In genomic region chr4:69096111-69096656, GRCh38 we compare ENCODE assay signal across 20 cellular contexts. TPM values are rescaled to one million over a fixed set of nuclear protein-coding genes. Genes with fewer than 3 reads are reported as not detected.
A peak's percentile ranks its signal among the peaks of the same experiment; 100 is the strongest.
DNase-seq lines count a peak whose midpoint lies in the region; ATAC-seq, FAIRE-seq and TF ChIP-seq lines count a peak whose summit lies in the region.
"Had no signal": no experiment of that assay in that cellular context is flagged by ENCODE, and none has a peak within 500 bp of the region (broad histone marks: within the 10 kb centered on the region; RNA-seq: fewer than 3 reads in every experiment).

TSS of gene UGT2B7 (plus strand) at chr4:69096474. CDS start at chr4:69096521, 47 bp downstream.

- no peaks in the 10 kb centered on the region for H3K36me3 ChIP-seq in colonic mucosa
- no peaks in the 10 kb centered on the region for H3K36me3 ChIP-seq in HepG2 (replicated peaks in 1 of 2; ENCODE audit: control insufficient read depth in 1 of 2, insufficient read depth in 2 of 2, low read length in 2 of 2)
- no peaks in the 10 kb centered on the region for H3K36me3 ChIP-seq in transverse colon
- no peaks in the 10 kb centered on the region for H3K36me3 ChIP-seq in adrenal gland (replicated peaks in 1 of 2)
- H3K36me3 ChIP-seq: HAP-1, WERI-Rb-1 had no signal

- TF ChIP-seq RAD21 in HepG2 (CRISPR knock-in tag; IDR thresholded peaks at IDR 0.05) = no peak

- H3K27ac ChIP-seq in colonic mucosa (peak within 1 kb of the TSS; percentile 43), HepG2 (ENCODE audit: extremely low read length, insufficient read depth, low read length) (peak within 1 kb of the TSS; percentile 72), transverse colon (peak within 1 kb of the TSS; percentile 26 to 71 (median 53)), adrenal gland (no peak within 1 kb of the TSS)
- H3K27ac ChIP-seq: C4-2B, WERI-Rb-1 had no signal

- TF ChIP-seq POLR2A in HepG2 (IDR thresholded peaks at IDR 0.05; ENCODE audit: insufficient read depth in 1 of 2, low read depth in 2 of 2, low read length in 2 of 2) (peak in 1 of 2 experiments; percentile 48; a peak in 1 of 4 replicates), transverse colon (IDR thresholded peaks at IDR 0.05) (no peak), adrenal gland (IDR thresholded peaks at IDR 0.05) (no peak)

- peak; percentile 22 to 95; a peak in 2 of 4 replicates for TF ChIP-seq EP300 in HepG2 (IDR thresholded peaks at IDR 0.05; ENCODE audit: low read depth in 2 of 2, low read length in 2 of 2)
- TF ChIP-seq EP300 in HepG2 (CRISPR knock-in tag; IDR thresholded peaks at IDR 0.05; ENCODE audit: borderline replicate concordance) = peak; percentile 91
- no peak for TF ChIP-seq EP300 in transverse colon (IDR thresholded peaks at IDR 0.05; ENCODE audit: low read depth)

- no peak within 1 kb of the TSS for H2AFZ ChIP-seq in HepG2 (ENCODE audit: low read length)

- H3K4me1 ChIP-seq in colonic mucosa (no peaks in the 10 kb centered on the region), HepG2 (ENCODE audit: insufficient read depth, low read length) (peaks cover 68% of the 10 kb centered on the region), transverse colon (peaks cover 0 to 25% (median 7%) of the 10 kb centered on the region in 4 donors), adrenal gland (replicated peaks in 1 of 2) (no peaks in the 10 kb centered on the region)
- H3K4me1 ChIP-seq: HAP-1 had no signal

- DNase-seq in NCI-H510A treated with DMSO at 0.1 percent for 48 hours (lab: John Stamatoyannopoulos, UW) = peak; percentile 19
- DNase-seq in NCI-H510A (lab: John Stamatoyannopoulos, UW) = no peak
- no peak for DNase-seq in colonic mucosa
- peak; percentile 91 for DNase-seq in HepG2 (ENCODE audit: low spot score)
- DNase-seq in transverse colon = no peak
- no peak for DNase-seq in frontal cortex (ENCODE audit: low spot score in 2 of 2)
- DNase-seq in adrenal gland = no peak
- DNase-seq in COLO668 (lab: John Stamatoyannopoulos, UW; ENCODE audit: unreplicated experiment) = no peak
- DNase-seq: activated CD4-positive, alpha-beta memory T cell treated with anti-CD3 and anti-CD28 coated beads, Interleukin-2, amount 10 ng/mL, durations not matched to agents 7 days and 5 days; activated T-cell treated with anti-CD3 and anti-CD28 coated beads, Interleukin-2, amount 50 U/mL, for 4 hours; DND-41; endodermal cell; Karpas-422; NCI-H2171 treated with DMSO at 0.1 percent for 48 hours; nephron progenitor cell; retina; WERI-Rb-1 had no signal

- H3K4me3 ChIP-seq in colonic mucosa (no peak within 1 kb of the TSS), HepG2 (replicated peaks in 1 of 3; ENCODE audit: insufficient read depth in 1 of 3, low read depth in 2 of 3, low read length in 3 of 3) (peak within 1 kb of the TSS in 1 of 3 experiments; percentile 27; a peak in 1 of 6 replicates), transverse colon (no peak within 1 kb of the TSS), adrenal gland (no peak within 1 kb of the TSS)
- H3K4me3 ChIP-seq: HAP-1 had no signal

- CTCF ChIA-PET in HepG2 (lab: Yijun Ruan, JAX; ENCODE audit: low intra/inter-chr PET ratio, low total read pairs) = no interaction called here

- H3K9ac ChIP-seq in colonic mucosa (ENCODE audit: low read depth in 2 of 2, low read length in 2 of 2) (no peak within 1 kb of the TSS), HepG2 (ENCODE audit: insufficient read depth, low read depth, low read length) (peak within 1 kb of the TSS; percentile 30)

- in situ Hi-C loops in HepG2 (cut with HindIII; ENCODE audit: extremely low pct_ligation_motif_present, low pct_unique_long_range_greater_than_20kb) = no loop called here
- in situ Hi-C loops in transverse colon (cut with MboI; ENCODE audit: low pct_ligation_motif_present in 1 of 4, low pct_unique_long_range_greater_than_20kb in 1 of 4, low sequenced_read_pairs in 3 of 4) = no loop called here

- ATAC-seq in HepG2 = peak; percentile 81
- ATAC-seq: activated T-cell treated with anti-CD3 and anti-CD28 coated beads, Interleukin-2, amount 50 U/mL, for 4 hours had no signal

- peaks cover 2% of the 10 kb centered on the region for H3K79me2 ChIP-seq in HepG2 (ENCODE audit: insufficient read depth, low read length)

- peak within 1 kb of the TSS; percentile 57 for H3K4me2 ChIP-seq in HepG2 (ENCODE audit: low read depth, low read length)

- intact Hi-C loops in colonic mucosa (cut with DNase I) (no loop called here), HepG2 (cut with micrococcal nuclease; ENCODE audit: unreplicated experiment) (loop anchor here (1.0 to 5.0 kb wide), 3 partner anchors 71 to 224 kb away; partner anchors contain the start of gene UGT2A3), transverse colon (cut with DNase I; ENCODE audit: low total_unique reads) (no loop called here), adrenal gland (cut with DNase I) (no loop called here)

- FAIRE-seq in HepG2 (lab: Jason Lieb, UNC) (peak; percentile 51), frontal cortex (lab: Jason Lieb, UNC) (no peak)
- FAIRE-seq: GM18507 had no signal

- BruUV-seq in HepG2 (replicated peaks; lab: Mats Ljungman, UMichigan) = no TSS peak

- TF ChIP-seq CTCF in colonic mucosa (IDR thresholded peaks at IDR 0.05) (no peak), HepG2 (CRISPR knock-in tag; IDR thresholded peaks at IDR 0.05) (no peak), transverse colon (IDR thresholded peaks at IDR 0.05) (no peak), adrenal gland (IDR thresholded peaks at IDR 0.05) (no peak)

- no peaks in the 10 kb centered on the region for H4K20me1 ChIP-seq in HepG2 (ENCODE audit: insufficient read depth, low read length)

- no peaks in the 10 kb centered on the region for H3K27me3 ChIP-seq in colonic mucosa
- no peaks in the 10 kb centered on the region for H3K27me3 ChIP-seq in HepG2 (ENCODE audit: control insufficient read depth in 1 of 2, insufficient read depth in 2 of 2, low read length in 2 of 2)
- no peaks in the 10 kb centered on the region for H3K27me3 ChIP-seq in transverse colon
- no peaks in the 10 kb centered on the region for H3K27me3 ChIP-seq in adrenal gland

- POLR2A ChIA-PET in HepG2 (lab: Yijun Ruan, JAX) = interaction anchor here (0.9 to 2.6 kb wide), 11 partner anchors 35 to 363 kb away, joined by 3 to 14 read pairs (median 5); partner anchors contain the start of gene UGT2A3

- H3K9me3 ChIP-seq in colonic mucosa (no peaks in the 10 kb centered on the region), HepG2 (ENCODE audit: low read length) (no peaks in the 10 kb centered on the region), transverse colon (no peaks in the 10 kb centered on the region), adrenal gland (replicated peaks in 1 of 3) (no peaks in the 10 kb centered on the region)
- H3K9me3 ChIP-seq: HAP-1 had no signal

RNA-seq across cellular contexts. Expression of gene UGT2B7, which starts in this region (rescaled TPM):
- total RNA-seq in colonic mucosa (1 to 10 TPM; 3.0 to 8.4 TPM), HepG2 (2016; rRNA removed; fragmentation: Illumina TruSeq; extraction: Trizol) (41.8 and 41.9 TPM in 2 replicates), transverse colon (1 to 10 TPM in 3 of 4 donors, not detected in 1; 2.4 to 8.7 (median 5.6) TPM), frontal cortex (not detected), adrenal gland (under 1 TPM in 1 of 8 donors, not detected in 7; 0.23 TPM)
- 11.2 and 12.0 TPM in 2 replicates for total RNA-seq in HepG2 (2016; cell fraction: cytosol; rRNA removed; fragmentation: Illumina TruSeq; extraction: Trizol; ENCODE audit: low read depth)
- 43.5 and 44.0 TPM in 2 replicates for total RNA-seq in HepG2 (2016; cell fraction: insoluble cytoplasmic fraction; rRNA removed; fragmentation: Illumina TruSeq; extraction: Trizol)
- total RNA-seq in HepG2 (2016; cell fraction: membrane; rRNA removed; fragmentation: Illumina TruSeq; extraction: Trizol) = 23.7 and 31.5 TPM in 2 replicates
- 44.0 and 49.9 TPM in 2 replicates for total RNA-seq in HepG2 (2016; cell fraction: nucleus; rRNA removed; fragmentation: Illumina TruSeq; extraction: Trizol)
- polyA plus RNA-seq in HepG2 (2011; rRNA removed) (26.1 and 26.8 TPM in 2 replicates), adrenal gland (under 1 TPM in 1 of 3 donors, not detected in 2; 0.07 TPM)
- polyA plus RNA-seq in HepG2 (2011; cell fraction: cytosol; rRNA removed) = 12.1 and 22.2 TPM in 2 replicates
- 9.3 and 13.8 TPM in 2 replicates for polyA plus RNA-seq in HepG2 (2011; cell fraction: nucleus; rRNA removed)
- 31.1 and 33.4 TPM in 2 replicates for polyA plus RNA-seq in HepG2 (2012)
- 9.5 and 12.7 TPM in 2 replicates for polyA plus RNA-seq in HepG2 (2016; cell fraction: cytosol; fragmentation: Illumina TruSeq; extraction: Trizol; ENCODE audit: low read depth)
- 38.6 and 45.7 TPM in 2 replicates for polyA plus RNA-seq in HepG2 (2016; cell fraction: insoluble cytoplasmic fraction; fragmentation: Illumina TruSeq; extraction: Trizol; ENCODE audit: low read depth)
- polyA plus RNA-seq in HepG2 (2016; cell fraction: membrane; fragmentation: Illumina TruSeq; extraction: Trizol; ENCODE audit: low read depth) = 16.1 and 22.5 TPM in 2 replicates
- 44.9 and 46.5 TPM in 2 replicates for polyA plus RNA-seq in HepG2 (2016; cell fraction: nucleus; fragmentation: Illumina TruSeq; extraction: Trizol; ENCODE audit: insufficient read depth, low read depth)
- polyA minus RNA-seq in HepG2 (2011; rRNA and poly(A)+ RNA removed; ENCODE audit: low replicate concordance) = 9.5 TPM in 1 of 2 replicates, not detected in the other
- 15.3 and 15.7 TPM in 2 replicates for polyA minus RNA-seq in HepG2 (2011; cell fraction: cytosol; rRNA and poly(A)+ RNA removed)
- 32.3 and 45.9 TPM in 2 replicates for polyA minus RNA-seq in HepG2 (2011; cell fraction: nucleus; rRNA and poly(A)+ RNA removed)
- total RNA-seq: activated CD4-positive, alpha-beta memory T cell treated with anti-CD3 and anti-CD28 coated beads, Interleukin-2, amount 10 ng/mL, durations not matched to agents 7 days and 5 days; endodermal cell had no signal

Comparison
In these comparisons a context has a peak if more than half of its experiments do, and no peak if none do; other contexts are left out.
1. RNA of gene UGT2B7 (polyA plus RNA-seq): 9.3 to 46.5 TPM in HepG2; 0.07 TPM in adrenal gland; every median in the first group is over 4 times any median in the second.
2. DNase-seq: peak in NCI-H510A treated with DMSO at 0.1 percent for 48 hours (single experiment) and HepG2 (single experiment); none in NCI-H510A (single experiment), colonic mucosa (single experiment), transverse colon (single experiment), frontal cortex (0 of 2), adrenal gland (0 of 7) and COLO668 (single experiment).
3. H3K27ac ChIP-seq: peak in colonic mucosa (single experiment), HepG2 (single experiment) and transverse colon (4 of 4); none in adrenal gland (0 of 5).